18 cellular contexts compared by ENCODE assay signal in genomic region chr3:188631291-188632010, GRCh38.
A peak's percentile ranks its signal among the peaks of the same experiment; 100 is the strongest.
DNase-seq lines count a peak whose midpoint lies in the region; ATAC-seq, FAIRE-seq and TF ChIP-seq lines count a peak whose summit lies in the region.
"Had no signal": no experiment of that assay in that cellular context is flagged by ENCODE, and none has a peak within 500 bp of the region (broad histone marks: within the 10 kb centered on the region; RNA-seq: fewer than 3 reads in every experiment).

No MANE protein-coding gene starts in this region.

- H3K4me1 ChIP-seq in HepG2 (ENCODE audit: insufficient read depth, low read length) (no peaks in the 10 kb centered on the region; the same call in 1 of the 2 replicates), right lobe of liver (peaks cover 0 to 11% (median 5%) of the 10 kb centered on the region in 4 donors), adipocyte (ENCODE audit: control insufficient read depth, insufficient read depth, low read length) (peaks cover 31% of the 10 kb centered on the region)

- H4K20me1 ChIP-seq in HepG2 (ENCODE audit: insufficient read depth, low read length), result no peaks in the 10 kb centered on the region

- WGBS in HepG2 (ENCODE audit: low lambda C conversion rate), result 95% methylated on average over 5 of the region's 5 CpGs
- 94% methylated on average over 3 of the region's 5 CpGs for WGBS in right lobe of liver (ENCODE audit: insufficient coverage, low coverage, low lambda C conversion rate, missing lambda C conversion rate)

- H3K9ac ChIP-seq in HepG2 (ENCODE audit: insufficient read depth, low read depth, low read length), result no peak overlapping the region
- no peak overlapping the region for H3K9ac ChIP-seq in adipocyte (ENCODE audit: low read length)

- ATAC-seq in HepG2 (no peak), right lobe of liver (no peak), GM21423 (IDR thresholded peaks at IDR 0.05; ENCODE audit: unreplicated experiment) (no peak), HG03571 (IDR thresholded peaks at IDR 0.05; ENCODE audit: unreplicated experiment) (no peak)
- ATAC-seq: left cardiac atrium had no signal

- POLR2A ChIA-PET in HepG2 (lab: Yijun Ruan, JAX), result no interaction called here

- in situ Hi-C loops in HepG2 (cut with HindIII; ENCODE audit: extremely low pct_ligation_motif_present, low pct_unique_long_range_greater_than_20kb), result no loop called here

- intact Hi-C loops in HepG2 (cut with micrococcal nuclease; ENCODE audit: unreplicated experiment) (no loop called here), right lobe of liver (cut with DNase I) (no loop called here)

- no peaks in the 10 kb centered on the region for H3K27me3 ChIP-seq in HepG2 (ENCODE audit: control insufficient read depth in 1 of 2, insufficient read depth in 2 of 2, low read length in 2 of 2)
- H3K27me3 ChIP-seq in right lobe of liver, result no peaks in the 10 kb centered on the region
- H3K27me3 ChIP-seq in adipocyte (replicated peaks; ENCODE audit: control insufficient read depth, insufficient read depth, low read length), result no peaks in the 10 kb centered on the region
- H3K27me3 ChIP-seq: vagina had no signal

- H3K4me3 ChIP-seq in HepG2 (replicated peaks in 1 of 3; ENCODE audit: insufficient read depth in 1 of 3, low read depth in 2 of 3, low read length in 3 of 3) (no peak overlapping the region), right lobe of liver (no peak overlapping the region), adipocyte (ENCODE audit: low read length) (no peak overlapping the region)
- H3K4me3 ChIP-seq: coronary artery, vagina had no signal

- H3K36me3 ChIP-seq in HepG2 (replicated peaks in 1 of 2; ENCODE audit: control insufficient read depth in 1 of 2, insufficient read depth in 2 of 2, low read length in 2 of 2), result 0 out of 5 replicates have a peak, but pooled peaks cover 0 to 7% of the 10 kb centered on the region in 2 experiments
- no peaks in the 10 kb centered on the region for H3K36me3 ChIP-seq in right lobe of liver
- H3K36me3 ChIP-seq in adipocyte (ENCODE audit: control insufficient read depth, insufficient read depth, low read length, severe bottlenecking), result no peaks in the 10 kb centered on the region
- H3K36me3 ChIP-seq: vagina had no signal

- FAIRE-seq in HepG2 (lab: Jason Lieb, UNC) (no peak), urothelium cell line (lab: Jason Lieb, UNC) (no peak)

- TF ChIP-seq POLR2A in HepG2 (IDR thresholded peaks at IDR 0.05; ENCODE audit: insufficient read depth in 1 of 2, low read depth in 2 of 2, low read length in 2 of 2) (no peak), right lobe of liver (IDR thresholded peaks at IDR 0.05) (no peak)

- CTCF ChIA-PET in HepG2 (lab: Yijun Ruan, JAX; ENCODE audit: low intra/inter-chr PET ratio, low total read pairs), result no interaction called here

- no peak for TF ChIP-seq RAD21 in HepG2 (CRISPR knock-in tag; IDR thresholded peaks at IDR 0.05)

- H3K4me2 ChIP-seq in HepG2 (ENCODE audit: low read depth, low read length), result no peak overlapping the region

- TF ChIP-seq EP300 in HepG2 (IDR thresholded peaks at IDR 0.05; ENCODE audit: low read depth in 2 of 2, low read length in 2 of 2), result no peak
- no peak for TF ChIP-seq EP300 in HepG2 (CRISPR knock-in tag; IDR thresholded peaks at IDR 0.05; ENCODE audit: borderline replicate concordance)

- H3K79me2 ChIP-seq in HepG2 (ENCODE audit: insufficient read depth, low read length), result no peaks in the 10 kb centered on the region

- H2AFZ ChIP-seq in HepG2 (ENCODE audit: low read length), result no peak overlapping the region

- no peak for TF ChIP-seq CTCF in HepG2 (CRISPR knock-in tag; IDR thresholded peaks at IDR 0.05)
- no peak for TF ChIP-seq CTCF in right lobe of liver (IDR thresholded peaks at IDR 0.05)

- no peaks in the 10 kb centered on the region for H3K9me3 ChIP-seq in HepG2 (ENCODE audit: low read length)
- H3K9me3 ChIP-seq in right lobe of liver, result no peaks in the 10 kb centered on the region
- H3K9me3 ChIP-seq in adipocyte (ENCODE audit: control insufficient read depth, low read length), result peaks cover 5% of the 10 kb centered on the region
- H3K9me3 ChIP-seq: vagina had no signal

- peak; percentile 27 for DNase-seq in HepG2 (ENCODE audit: low spot score)
- no peak for DNase-seq in right lobe of liver
- DNase-seq in adipocyte (ENCODE audit: low read depth), result peak; percentile 64
- DNase-seq in fibroblast of the conjunctiva (ENCODE audit: low read depth), result peak; percentile 18
- peak; percentile 7 for DNase-seq in urothelium cell line (ENCODE audit: low spot score)
- DNase-seq in T-helper 1 cell, result no peak
- DNase-seq: activated CD4-positive, alpha-beta T cell treated with anti-CD3 and anti-CD28 coated beads, Interleukin-2, amount 50 U/mL, for 48 hours; activated naive CD4-positive, alpha-beta T cell; DMS53; Karpas-422; left cardiac atrium; NCI-H2029 treated with DMSO at 0.1 percent for 48 hours; nephron progenitor cell; stimulated activated CD4-positive, alpha-beta T cell treated with anti-CD3 and anti-CD28 coated beads, Interleukin-12 subunit alpha, Interleukin-12 subunit beta, amount 100 ng/mL, for 4 hours had no signal

- BruUV-seq in HepG2 (replicated peaks; lab: Mats Ljungman, UMichigan), result no TSS peak

- no peak overlapping the region for H3K27ac ChIP-seq in HepG2 (ENCODE audit: extremely low read length, insufficient read depth, low read length)
- no peak overlapping the region for H3K27ac ChIP-seq in right lobe of liver
- H3K27ac ChIP-seq: vagina had no signal

TF ChIP-seq in HepG2, 621 proteins besides CTCF, POLR2A, EP300 and RAD21:
- TF ChIP-seq FOSL2 (CRISPR knock-in tag; IDR thresholded peaks at IDR 0.05) (0 out of 2 replicates have a peak, but pooled peaks have one; percentile 11), TBP (CRISPR knock-in tag; IDR thresholded peaks at IDR 0.05) (no peak)

Comparison
In these comparisons a context has a peak if more than half of its experiments do, and no peak if none do; other contexts are left out.
1. DNase-seq: peak in HepG2 (single experiment), adipocyte (single experiment), fibroblast of the conjunctiva (single experiment) and urothelium cell line (single experiment); none in right lobe of liver (0 of 3) and T-helper 1 cell (0 of 5).